In genomic region chr14:100850841-100851585, GRCh38 we compare ENCODE assay signal across 8 cellular contexts. TPM values are rescaled to one million over a fixed set of nuclear protein-coding genes. Genes with fewer than 3 reads are reported as not detected.
A peak's percentile ranks its signal among the peaks of the same experiment; 100 is the strongest.
DNase-seq lines count a peak whose midpoint lies in the region; ATAC-seq and TF ChIP-seq lines count a peak whose summit lies in the region.

No MANE protein-coding gene starts in this region.

- no peak overlapping the region for H2BK120ac ChIP-seq in IMR-90 (ENCODE audit: low read depth, low read length)

- H4K5ac ChIP-seq in IMR-90 (ENCODE audit: low read depth, low read length) = no peak overlapping the region

- no peak overlapping the region for H3K9ac ChIP-seq in IMR-90 (ENCODE audit: low read depth, low read length)

- no peak overlapping the region for H3K4me3 Mint-ChIP-seq in activated naive CD8-positive, alpha-beta T cell treated with anti-CD3 and anti-CD28 coated beads, Interleukin-2, amount 10 ng/mL, durations not matched to agents 7 days and 5 days

- H3K9me3 ChIP-seq in IMR-90 (ENCODE audit: control insufficient read depth, insufficient read depth, low read length) = no peaks in the 10 kb centered on the region

- no peaks in the 10 kb centered on the region for H3K27me3 Mint-ChIP-seq in activated naive CD8-positive, alpha-beta T cell treated with anti-CD3 and anti-CD28 coated beads, Interleukin-2, amount 10 ng/mL, durations not matched to agents 7 days and 5 days

- CTCF ChIA-PET in IMR-90 (lab: Yijun Ruan, JAX) = no interaction called here

- in situ Hi-C loops in IMR-90 (cut with MboI; ENCODE audit: low sequenced_read_pairs) = no loop called here

- ATAC-seq in GM18907 (IDR thresholded peaks at IDR 0.05; ENCODE audit: unreplicated experiment) = peak; percentile 65
- peak; percentile 31 for ATAC-seq in IMR-90 (ENCODE audit: low read depth)
- ATAC-seq in activated naive CD8-positive, alpha-beta T cell treated with anti-CD3 and anti-CD28 coated beads, Interleukin-2, amount 10 ng/mL, durations not matched to agents 7 days and 5 days (ENCODE audit: low read depth) = peak; percentile 68
- no peak for ATAC-seq in GM21619 (IDR thresholded peaks at IDR 0.05; ENCODE audit: unreplicated experiment)

- H3K27ac Mint-ChIP-seq in activated naive CD8-positive, alpha-beta T cell treated with anti-CD3 and anti-CD28 coated beads, Interleukin-2, amount 10 ng/mL, durations not matched to agents 7 days and 5 days = no peak overlapping the region

- no peak overlapping the region for H4K91ac ChIP-seq in IMR-90 (ENCODE audit: insufficient read depth, low read depth, low read length)

- no peak overlapping the region for H2BK20ac ChIP-seq in IMR-90 (ENCODE audit: low read depth, low read length)

- peaks cover 2% of the 10 kb centered on the region for H3K4me1 Mint-ChIP-seq in activated naive CD8-positive, alpha-beta T cell treated with anti-CD3 and anti-CD28 coated beads, Interleukin-2, amount 10 ng/mL, durations not matched to agents 7 days and 5 days

- no peak overlapping the region for H3K23ac ChIP-seq in IMR-90 (ENCODE audit: low read depth, low read length)

- H3K27me3 ChIP-seq in IMR-90 (ENCODE audit: control insufficient read depth, insufficient read depth, low read length) = no peaks in the 10 kb centered on the region

- H3K36me3 ChIP-seq in IMR-90 (ENCODE audit: control insufficient read depth, insufficient read depth, low read length) = peaks cover 54% of the 10 kb centered on the region

- no peak overlapping the region for H2BK5ac ChIP-seq in IMR-90 (ENCODE audit: low read depth, low read length, poor library complexity, severe bottlenecking)

- H4K8ac ChIP-seq in IMR-90 (ENCODE audit: low read depth in 2 of 2, low read length in 2 of 2) = no peak overlapping the region

- peaks cover 21% of the 10 kb centered on the region; the same call in 1 of the 2 replicates for H3K9me1 ChIP-seq in IMR-90 (ENCODE audit: insufficient read depth, low read length)

- H2BK15ac ChIP-seq in IMR-90 (ENCODE audit: low read depth, low read length) = no peak overlapping the region

- H3K79me1 ChIP-seq in IMR-90 (ENCODE audit: low read depth in 1 of 2, low read length in 2 of 2) = peaks cover 0 to 43% of the 10 kb centered on the region in 2 experiments; a peak in 2 of 4 replicates

- dilution Hi-C loops in IMR-90 (cut with HindIII; ENCODE audit: low sequenced_read_pairs, unreplicated experiment) = no loop called here

- no peak for TF ChIP-seq POLR2A in IMR-90 (IDR thresholded peaks at IDR 0.05; ENCODE audit: low read depth, low read length)

- H3K4me2 ChIP-seq in IMR-90 (ENCODE audit: low read depth, low read length) = no peak overlapping the region

- H4K20me1 ChIP-seq in IMR-90 (ENCODE audit: insufficient read depth, low read length) = peaks cover 99% of the 10 kb centered on the region

- peak overlapping the region; percentile 23 for H2AFZ ChIP-seq in IMR-90 (replicated peaks; ENCODE audit: low read length, poor library complexity)

- POLR2A ChIA-PET in IMR-90 (lab: Charles Lee; ENCODE audit: unreplicated experiment) = no interaction called here
- POLR2A ChIA-PET in activated naive CD8-positive, alpha-beta T cell treated with anti-CD3 and anti-CD28 coated beads, Interleukin-2, amount 10 ng/mL, durations not matched to agents 7 days and 5 days (lab: Charles Lee) = interaction anchor here (0.6 to 0.7 kb wide), 2 partner anchors 93 to 876 kb away, joined by 3 to 4 read pairs; no protein-coding TSS in a partner anchor

- WGBS in IMR-90 (ENCODE audit: extremely low coverage in 2 of 2, insufficient read length in 1 of 2), 2 experiments = 100% methylated on average over 1 of the region's 8 CpGs; no CpG with 5 or more reads in 1 of the 2 experiments

- H2AK9ac ChIP-seq in IMR-90 (replicated peaks; ENCODE audit: low read depth, low read length, poor library complexity) = no peak overlapping the region

- no peak overlapping the region for H3K18ac ChIP-seq in IMR-90 (ENCODE audit: low read depth, low read length)

- peak; percentile 54 for TF ChIP-seq RAD21 in IMR-90 (IDR thresholded peaks at IDR 0.05; ENCODE audit: low read length)

- no peak overlapping the region for H3K27ac ChIP-seq in IMR-90 (ENCODE audit: insufficient read depth, low read length)

- no TSS peak for BruUV-seq in IMR-90 (replicated peaks; lab: Mats Ljungman, UMichigan)

- intact Hi-C loops in IMR-90 (cut with micrococcal nuclease) = no loop called here

- no peaks in the 10 kb centered on the region for H3K9me3 Mint-ChIP-seq in activated naive CD8-positive, alpha-beta T cell treated with anti-CD3 and anti-CD28 coated beads, Interleukin-2, amount 10 ng/mL, durations not matched to agents 7 days and 5 days

- no peaks in the 10 kb centered on the region; the same call in 1 of the 2 replicates for H3K4me1 ChIP-seq in IMR-90 (ENCODE audit: control insufficient read depth, insufficient read depth, low read length)

- no peak overlapping the region for H3K4ac ChIP-seq in IMR-90 (ENCODE audit: low read depth, low read length)

- no peak overlapping the region for H3K56ac ChIP-seq in IMR-90 (ENCODE audit: extremely low read depth, insufficient read depth, low read length)

- no peak overlapping the region for H3K14ac ChIP-seq in IMR-90 (replicated peaks; ENCODE audit: low read depth, low read length)

- H2AK5ac ChIP-seq in IMR-90 (ENCODE audit: low read depth, low read length) = no peak overlapping the region

- DNase-seq in AG20443 (ENCODE audit: low spot score) (peak; percentile 53), IMR-90 (no peak), T-helper 2 cell (peak; percentile 36 to 72 (median 67)), iPS-NIHi11 (ENCODE audit: low spot score) (peak; percentile 85)
- DNase-seq in activated naive CD8-positive, alpha-beta T cell treated with anti-CD3 and anti-CD28 coated beads, Interleukin-2, amount 10 ng/mL, durations not matched to agents 7 days and 5 days = peak; percentile 85
- peak; percentile 74 to 90 for DNase-seq in stimulated activated CD4-positive, alpha-beta T cell treated with anti-CD3 and anti-CD28 coated beads, Interleukin-4, amount 100 ng/mL, for 48 hours (ENCODE audit: low read depth in 2 of 2)

- no peaks in the 10 kb centered on the region for H3K36me3 Mint-ChIP-seq in activated naive CD8-positive, alpha-beta T cell treated with anti-CD3 and anti-CD28 coated beads, Interleukin-2, amount 10 ng/mL, durations not matched to agents 7 days and 5 days

- peak; percentile 47 for TF ChIP-seq CTCF in IMR-90 (conservative IDR thresholded peaks at IDR 0.05; ENCODE audit: low read depth, low read length)

- no peak overlapping the region for H3K4me3 ChIP-seq in IMR-90 (ENCODE audit: insufficient read depth, low read depth, low read length)

TF ChIP-seq in IMR-90, 13 proteins besides CTCF, POLR2A, EP300 and RAD21:
- no peak for TF ChIP-seq NFE2L2 (IDR thresholded peaks at IDR 0.05; ENCODE audit: low read depth, low read length)
- TF ChIP-seq SMC3 (IDR thresholded peaks at IDR 0.05; ENCODE audit: low read depth, low read length) = peak; percentile 46; the same call in 1 of the 2 replicates
- no peak for TF ChIP-seq CEBPB (IDR thresholded peaks at IDR 0.05; ENCODE audit: low read depth, low read length)
- TF ChIP-seq FOS (IDR thresholded peaks at IDR 0.05; ENCODE audit: low read depth, low read length) = no peak
- no peak for TF ChIP-seq MXI1 (IDR thresholded peaks at IDR 0.05; ENCODE audit: borderline replicate concordance, low read depth, low read length)

RNA-seq across cellular contexts. Expression of gene MEG3, which starts 25.1 kb away (rescaled TPM):
- 31.5 and 32.5 TPM in 2 replicates for total RNA-seq in IMR-90 (2012; rRNA removed)
- polyA plus RNA-seq in IMR-90 (2012; rRNA removed) = 518 and 556 TPM in 2 replicates
- 53.8 and 53.9 TPM in 2 replicates for polyA plus RNA-seq in IMR-90 (2012; cell fraction: cytosol; rRNA removed)
- 8,555 and 8,817 TPM in 2 replicates for polyA plus RNA-seq in IMR-90 (2012; cell fraction: nucleus; rRNA removed; ENCODE audit: low replicate concordance)
- total RNA-seq in activated naive CD8-positive, alpha-beta T cell treated with anti-CD3 and anti-CD28 coated beads, Interleukin-2, amount 10 ng/mL, durations not matched to agents 7 days and 5 days = not detected

RNA-seq across cellular contexts. Expression of gene RTL1, which starts 52.5 kb away (rescaled TPM):
- total RNA-seq in IMR-90 (2012; rRNA removed) = not detected in 2 replicates
- not detected in 2 replicates for polyA plus RNA-seq in IMR-90 (2012; rRNA removed)
- polyA plus RNA-seq in IMR-90 (2012; cell fraction: cytosol; rRNA removed) = not detected in 2 replicates
- not detected in 2 replicates for polyA plus RNA-seq in IMR-90 (2012; cell fraction: nucleus; rRNA removed; ENCODE audit: low replicate concordance)
- total RNA-seq in activated naive CD8-positive, alpha-beta T cell treated with anti-CD3 and anti-CD28 coated beads, Interleukin-2, amount 10 ng/mL, durations not matched to agents 7 days and 5 days = not detected

Comparison
In these comparisons a context has a peak if more than half of its experiments do, and no peak if none do; other contexts are left out.
1. RNA of gene MEG3, which starts 25.1 kb away (total RNA-seq): 31.5 to 32.5 TPM in IMR-90; not detected in activated naive CD8-positive, alpha-beta T cell treated with anti-CD3 and anti-CD28 coated beads, Interleukin-2, amount 10 ng/mL, durations not matched to agents 7 days and 5 days; every median in the first group is over 10 times any median in the second.